In genomic region chr11:87038235-87038960, GRCh38 we compare ENCODE assay signal across 8 cellular contexts. TPM values are rescaled to one million over a fixed set of nuclear protein-coding genes. Genes with fewer than 3 reads are reported as not detected.
DNase-seq lines count a peak whose midpoint lies in the region; FAIRE-seq and TF ChIP-seq lines count a peak whose summit lies in the region.

No MANE protein-coding gene starts in this region.

- in situ Hi-C loops in GM13977 (cut with MboI; ENCODE audit: low pct_unique_long_range_greater_than_20kb, low sequenced_read_pairs, unreplicated experiment) = no loop called here

- peak overlapping the region; percentile 80 for H2AFZ ChIP-seq in endothelial cell of umbilical vein (ENCODE audit: low read depth, low read length)

- H3K9me1 ChIP-seq in endothelial cell of umbilical vein (replicated peaks; ENCODE audit: control insufficient read depth, extremely low read depth, insufficient read depth, low read length) = no peaks in the 10 kb centered on the region

- peak; percentile 4 for FAIRE-seq in endothelial cell of umbilical vein (lab: Jason Lieb, UNC)

- peak overlapping the region; percentile 32 to 70 (median 67) for H3K4me3 ChIP-seq in endothelial cell of umbilical vein (replicated peaks in 1 of 3; ENCODE audit: insufficient read depth in 1 of 3, low read depth in 1 of 3, low read length in 3 of 3)

- CTCF ChIA-PET in endothelial cell of umbilical vein (lab: Charles Lee) = interaction anchor here (0.6 to 2.0 kb wide), 6 partner anchors 39 to 383 kb away, joined by 3 to 19 read pairs (median 4); partner anchors contain the start of gene FZD4

- no peaks in the 10 kb centered on the region for H4K20me1 ChIP-seq in endothelial cell of umbilical vein (replicated peaks; ENCODE audit: control insufficient read depth, extremely low read depth, insufficient read depth, low read length)

- DNase-seq in GM13977 (ENCODE audit: low spot score) (peak; percentile 36), RPMI8226 (peak; percentile 23), endothelial cell of umbilical vein (ENCODE audit: low read depth, low spot score) (peak; percentile 35), nephron progenitor cell (no peak), GOT3 (lab: John Stamatoyannopoulos, UW) (no peak), DMS79 treated with DMSO at 0.1 percent for 48 hours (lab: John Stamatoyannopoulos, UW) (no peak)
- no peak for DNase-seq in stimulated activated CD4-positive, alpha-beta T cell treated with anti-CD3 and anti-CD28 coated beads, Interleukin-2, amount 100 ng/mL, for 24 hours
- DNase-seq in effector CD4-positive, alpha-beta T cell = no peak

- H3K9ac ChIP-seq in endothelial cell of umbilical vein (replicated peaks; ENCODE audit: extremely low read depth, insufficient read depth, low read length) = peak overlapping the region; percentile 54

- H3K36me3 ChIP-seq in endothelial cell of umbilical vein (ENCODE audit: control insufficient read depth in 2 of 2, extremely low read depth in 1 of 2, insufficient read depth in 2 of 2, low read length in 2 of 2) = no peaks in the 10 kb centered on the region

- H3K4me1 ChIP-seq in endothelial cell of umbilical vein (ENCODE audit: control insufficient read depth, extremely low read depth, insufficient read depth, low read length) = peaks cover 12% of the 10 kb centered on the region

- peaks cover 2% of the 10 kb centered on the region for H3K27me3 Mint-ChIP-seq in nephron progenitor cell (ENCODE audit: low read depth, poor library complexity)

- H3K4me3 Mint-ChIP-seq in nephron progenitor cell = peak overlapping the region; percentile 94

- H3K4me1 Mint-ChIP-seq in nephron progenitor cell = peaks cover 49% of the 10 kb centered on the region

- TSS peak; percentile 35 for BruUV-seq in endothelial cell of umbilical vein (replicated peaks; lab: Mats Ljungman, UMichigan)

- H3K9me3 Mint-ChIP-seq in nephron progenitor cell = peaks cover 21% of the 10 kb centered on the region

- H3K79me2 ChIP-seq in endothelial cell of umbilical vein (ENCODE audit: control insufficient read depth, insufficient read depth, low read length) = peaks cover 27% of the 10 kb centered on the region

- TF ChIP-seq CTCF in GM13977 (IDR thresholded peaks at IDR 0.05; ENCODE audit: extremely low read depth, insufficient read depth, missing control alignments) (no peak), endothelial cell of umbilical vein (IDR thresholded peaks at IDR 0.05; ENCODE audit: extremely low read depth in 1 of 2, insufficient read depth in 1 of 2, low read depth in 1 of 2, low read length in 2 of 2) (no peak), nephron progenitor cell (IDR thresholded peaks at IDR 0.05) (no peak)

- peaks cover 34% of the 10 kb centered on the region for H3K36me3 Mint-ChIP-seq in nephron progenitor cell (ENCODE audit: low read depth)

- H3K4me2 ChIP-seq in endothelial cell of umbilical vein (ENCODE audit: insufficient read depth, low read length) = peak overlapping the region; percentile 96

- H3K27me3 ChIP-seq in endothelial cell of umbilical vein (ENCODE audit: control insufficient read depth in 2 of 2, insufficient read depth in 2 of 2, low read length in 2 of 2) = no peaks in the 10 kb centered on the region

- H3K27ac ChIP-seq in endothelial cell of umbilical vein (ENCODE audit: insufficient read depth, low read depth, low read length) = peak overlapping the region; percentile 1

- TF ChIP-seq POLR2A in endothelial cell of umbilical vein (IDR thresholded peaks at IDR 0.05; ENCODE audit: low read depth, low read length) = no peak

- intact Hi-C loops in endothelial cell of umbilical vein (cut with micrococcal nuclease) = loop anchor here (1.0 to 5.0 kb wide), 4 partner anchors 28 to 224 kb away; no protein-coding TSS in a partner anchor

- POLR2A ChIA-PET in endothelial cell of umbilical vein (lab: Charles Lee) = no interaction called here

- dilution Hi-C loops in endothelial cell of umbilical vein (cut with MboI; ENCODE audit: extremely low pct_ligation_motif_present, low sequenced_read_pairs) = no loop called here

- no peaks in the 10 kb centered on the region for H3K9me3 ChIP-seq in endothelial cell of umbilical vein (replicated peaks; ENCODE audit: control insufficient read depth, insufficient read depth, low read length)

- peak overlapping the region; percentile 98 for H3K27ac Mint-ChIP-seq in nephron progenitor cell

TF ChIP-seq in endothelial cell of umbilical vein, 7 proteins besides CTCF, POLR2A, EP300 and RAD21:
- TF ChIP-seq MAX (IDR thresholded peaks at IDR 0.05; ENCODE audit: insufficient read depth, insufficient read length) = no peak
- no peak for TF ChIP-seq JUN (IDR thresholded peaks at IDR 0.05; ENCODE audit: borderline replicate concordance, insufficient read depth, insufficient read length, low read depth)
- no peak for TF ChIP-seq GATA2 (IDR thresholded peaks at IDR 0.05; ENCODE audit: insufficient read depth, insufficient read length, low read depth, low read length)
- no peak for TF ChIP-seq EZH2 (IDR thresholded peaks at IDR 0.05; ENCODE audit: borderline replicate concordance, low read depth, low read length, severe bottlenecking)
- no peak for TF ChIP-seq FOS (IDR thresholded peaks at IDR 0.05; ENCODE audit: borderline replicate concordance, insufficient read depth, low read length)
- no peak for TF ChIP-seq MYC (IDR thresholded peaks at IDR 0.05; ENCODE audit: low read depth, low read length)
- no peak for TF ChIP-seq POLR2AphosphoS5 (IDR thresholded peaks at IDR 0.05; ENCODE audit: insufficient read depth, low read depth, low read length)
TF ChIP-seq in endothelial cell of umbilical vein: peak in this region for 0.

RNA-seq across cellular contexts. Expression of gene TMEM135, which starts 0.7 kb away (rescaled TPM):
- total RNA-seq in endothelial cell of umbilical vein = 33.2 and 36.8 TPM in 2 replicates
- 12.3 and 17.9 TPM in 2 replicates for polyA plus RNA-seq in endothelial cell of umbilical vein
- 6.3 and 6.7 TPM in 2 replicates for polyA plus RNA-seq in endothelial cell of umbilical vein (2011; cell fraction: cytosol; rRNA removed)
- 13.5 and 15.9 TPM in 2 replicates for polyA plus RNA-seq in endothelial cell of umbilical vein (2011; cell fraction: nucleus; rRNA removed)
- 14.2 and 17.6 TPM in 2 replicates for polyA plus RNA-seq in endothelial cell of umbilical vein (2012)
- 41.4 and 48.1 TPM in 2 replicates for polyA minus RNA-seq in endothelial cell of umbilical vein
- 10.9 TPM for polyA minus RNA-seq in endothelial cell of umbilical vein (2011; cell fraction: cytosol; rRNA and poly(A)+ RNA removed)
- polyA minus RNA-seq in endothelial cell of umbilical vein (2011; cell fraction: nucleus; rRNA and poly(A)+ RNA removed) = 56.2 and 65.8 TPM in 2 replicates

Comparison
In these comparisons a context has a peak if more than half of its experiments do, and no peak if none do; other contexts are left out.
1. DNase-seq: peak in GM13977 (single experiment), RPMI8226 (single experiment) and endothelial cell of umbilical vein (single experiment); none in nephron progenitor cell (single experiment), GOT3 (single experiment), stimulated activated CD4-positive, alpha-beta T cell treated with anti-CD3 and anti-CD28 coated beads, Interleukin-2, amount 100 ng/mL, for 24 hours (0 of 2), DMS79 treated with DMSO at 0.1 percent for 48 hours (single experiment) and effector CD4-positive, alpha-beta T cell (single experiment).